In genomic region chr4:73609688-73610087, GRCh38 we compare ENCODE assay signal across 1 cellular context.
TF ChIP-seq lines count a peak whose summit lies in the region.

No MANE protein-coding gene starts in this region.

TF ChIP-seq in endothelial cell of umbilical vein, 7 proteins besides CTCF, POLR2A, EP300 and RAD21:
- peak; percentile 9 for TF ChIP-seq JUN (IDR thresholded peaks at IDR 0.05; ENCODE audit: borderline replicate concordance, insufficient read depth, insufficient read length, low read depth)
- TF ChIP-seq, protein P1, sequence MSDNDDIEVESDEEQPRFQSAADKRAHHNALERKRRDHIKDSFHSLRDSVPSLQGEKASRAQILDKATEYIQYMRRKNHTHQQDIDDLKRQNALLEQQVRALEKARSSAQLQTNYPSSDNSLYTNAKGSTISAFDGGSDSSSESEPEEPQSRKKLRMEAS (IDR thresholded peaks at IDR 0.05; ENCODE audit: insufficient read depth, insufficient read length): no peak
